In genomic region chr2:83067947-83068346, GRCh38 we compare ENCODE assay signal across 27 cellular contexts.
DNase-seq lines count a peak whose midpoint lies in the region; ATAC-seq and TF ChIP-seq lines count a peak whose summit lies in the region.
"Had no signal": no experiment of that assay in that cellular context is flagged by ENCODE, and none has a peak within 500 bp of the region (broad histone marks: within the 10 kb centered on the region; RNA-seq: fewer than 3 reads in every experiment).

No MANE protein-coding gene starts in this region.

- DNase-seq in LNCaP clone FGC (ENCODE audit: low read depth), result peak; percentile 61
- peak; percentile 39 for DNase-seq in epithelial cell of proximal tubule (ENCODE audit: low read depth)
- DNase-seq in right lobe of liver, result no peak
- no peak for DNase-seq in RKO (ENCODE audit: low spot score)
- DNase-seq in foreskin melanocyte, result no peak
- DNase-seq: activated CD4-positive, alpha-beta T cell treated with anti-CD3 and anti-CD28 coated beads, Interleukin-2, amount 10 ng/mL, durations not matched to agents 24 days and 14 days; activated naive CD4-positive, alpha-beta T cell treated with anti-CD3 and anti-CD28 coated beads, Interleukin-2, amount 50 U/mL, for 16 hours; activated T-cell treated with anti-CD3 and anti-CD28 coated beads, Interleukin-2, amount 50 U/mL, for 72 hours; amygdala; CD4-positive, CD25-positive, alpha-beta regulatory T cell; cortex of kidney; endodermal cell; HFFc6; KG1; midbrain; NCI-H1436 treated with DMSO at 0.1 percent for 48 hours; NCI-H2171; NCI-H69; right cardiac atrium; SK-N-SH; stimulated activated CD4-positive, alpha-beta T cell treated with anti-CD3 and anti-CD28 coated beads, Interleukin-12 subunit alpha, Interleukin-12 subunit beta, amount 100 ng/mL, for 4 hours; stimulated activated CD4-positive, alpha-beta T cell treated with anti-CD3 and anti-CD28 coated beads, Interleukin-4, amount 100 ng/mL, for 4 hours; stimulated activated naive CD8-positive, alpha-beta T cell treated with anti-CD3 and anti-CD28 coated beads, Interleukin-15, Interleukin-2, amounts not matched to agents 100 U/mL and 50 U/mL, for 24 hours had no signal

- no peak overlapping the region for H3K4me3 ChIP-seq in LNCaP clone FGC (ENCODE audit: low read depth, low read length)
- H3K4me3 ChIP-seq in epithelial cell of proximal tubule (ENCODE audit: low read depth, low read length), result no peak overlapping the region
- H3K4me3 ChIP-seq in right lobe of liver, result no peak overlapping the region
- H3K4me3 ChIP-seq: thoracic aorta had no signal

- H3K9me3 ChIP-seq in right lobe of liver, result no peaks in the 10 kb centered on the region
- H3K9me3 ChIP-seq: thoracic aorta had no signal

- TF ChIP-seq CTCF in LNCaP clone FGC (IDR thresholded peaks at IDR 0.05; ENCODE audit: control insufficient read depth, extremely low read depth, insufficient read depth) (no peak), epithelial cell of proximal tubule (conservative IDR thresholded peaks at IDR 0.05; ENCODE audit: low read depth, low read length) (no peak), right lobe of liver (IDR thresholded peaks at IDR 0.05) (no peak)

- H3K36me3 ChIP-seq in right lobe of liver, result no peaks in the 10 kb centered on the region
- H3K36me3 ChIP-seq: thoracic aorta had no signal

- intact Hi-C loops in right lobe of liver (cut with DNase I), result no loop called here

- ATAC-seq in right lobe of liver (peak; percentile 87 to 96 (median 94)), HG03175 (IDR thresholded peaks at IDR 0.05; ENCODE audit: unreplicated experiment) (no peak), GM21619 (IDR thresholded peaks at IDR 0.05; ENCODE audit: unreplicated experiment) (no peak)
- ATAC-seq: activated T-cell treated with anti-CD3 and anti-CD28 coated beads, Interleukin-2, amount 50 U/mL, for 72 hours; right cardiac atrium; stimulated activated naive CD8-positive, alpha-beta T cell treated with anti-CD3 and anti-CD28 coated beads, Interleukin-15, Interleukin-2, amounts not matched to agents 100 U/mL and 50 U/mL, for 24 hours had no signal

- H3K27me3 ChIP-seq in right lobe of liver, result no peaks in the 10 kb centered on the region

- no peak for TF ChIP-seq POLR2A in right lobe of liver (IDR thresholded peaks at IDR 0.05)

- peaks cover 0 to 21% (median 9%) of the 10 kb centered on the region in 4 donors for H3K4me1 ChIP-seq in right lobe of liver
- H3K4me1 ChIP-seq: parathyroid adenoma had no signal

- 21% methylated on average over 1 of the region's 1 CpG for WGBS in right lobe of liver (ENCODE audit: insufficient coverage, low coverage, low lambda C conversion rate, missing lambda C conversion rate)

- H3K27ac ChIP-seq in right lobe of liver, result no peak overlapping the region
- H3K27ac ChIP-seq: parathyroid adenoma, thoracic aorta had no signal

Comparison
In these comparisons a context has a peak if more than half of its experiments do, and no peak if none do; other contexts are left out.
1. DNase-seq: peak in LNCaP clone FGC (single experiment) and epithelial cell of proximal tubule (single experiment); none in right lobe of liver (0 of 3), RKO (single experiment) and foreskin melanocyte (single experiment).
2. ATAC-seq: peak in right lobe of liver (4 of 4); none in HG03175 (single experiment) and GM21619 (single experiment).